19 cellular contexts compared by ENCODE assay signal in the genomic region with DNA sequence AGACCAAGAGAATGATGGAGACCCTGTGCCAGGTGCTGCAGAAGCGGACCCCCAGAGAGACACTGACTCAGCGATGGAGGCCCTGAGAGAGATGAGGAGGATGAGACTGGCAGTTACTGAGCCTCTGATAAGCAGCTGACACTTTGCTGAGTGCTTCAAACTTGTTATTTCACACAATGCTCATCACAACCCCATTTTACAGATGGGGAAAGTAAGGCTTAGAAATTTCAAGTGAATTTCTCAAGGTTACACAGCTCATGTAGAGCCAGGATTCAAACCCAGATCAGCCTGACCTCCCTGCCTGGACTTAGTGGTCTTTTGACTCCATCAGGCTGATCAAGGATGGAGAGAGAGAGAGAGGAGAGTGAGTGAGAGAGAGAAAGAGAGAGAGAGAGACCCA.
"Had no signal": no experiment of that assay in that cellular context is flagged by ENCODE, and none has a peak within 500 bp of the region (broad histone marks: within the 10 kb centered on the region; RNA-seq: fewer than 3 reads in every experiment).

No MANE protein-coding gene starts in this region.

- H3K27ac ChIP-seq: ovary, parathyroid adenoma, psoas muscle, right lobe of liver, sigmoid colon, stomach, thoracic aorta, thyroid gland, tibial nerve, upper lobe of left lung, vagina had no signal

- FAIRE-seq: small intestine, urothelium cell line had no signal

- H3K9me3 Mint-ChIP-seq: natural killer cell; nephron; stimulated activated effector memory CD8-positive, alpha-beta T cell treated with anti-CD3 and anti-CD28 coated beads, Interleukin-12 subunit alpha, Interleukin-12 subunit beta, amount 100 ng/mL, for 72 hours; stimulated activated naive B cell treated with anti-CD40 and anti-IgM and Interleukin-4, amounts not matched to agents 10 μg/mL and 1 μg/mL and 100 μg/mL, for 72 hours; stimulated activated naive CD8-positive, alpha-beta T cell treated with anti-CD3 and anti-CD28 coated beads, Interleukin-15, Interleukin-2, amounts not matched to agents 100 ng/mL and 50 ng/mL, for 24 hours had no signal

- H3K79me2 ChIP-seq: parathyroid adenoma had no signal

- H3K4me3 Mint-ChIP-seq: natural killer cell; nephron; stimulated activated effector memory CD8-positive, alpha-beta T cell treated with anti-CD3 and anti-CD28 coated beads, Interleukin-12 subunit alpha, Interleukin-12 subunit beta, amount 100 ng/mL, for 72 hours; stimulated activated naive B cell treated with anti-CD40 and anti-IgM and Interleukin-4, amounts not matched to agents 10 μg/mL and 1 μg/mL and 100 μg/mL, for 72 hours; stimulated activated naive CD8-positive, alpha-beta T cell treated with anti-CD3 and anti-CD28 coated beads, Interleukin-15, Interleukin-2, amounts not matched to agents 100 ng/mL and 50 ng/mL, for 24 hours had no signal

- H3K9me3 ChIP-seq: ovary, psoas muscle, right lobe of liver, sigmoid colon, stomach, thoracic aorta, thyroid gland, tibial nerve, upper lobe of left lung, vagina had no signal

- H3K9ac ChIP-seq: parathyroid adenoma had no signal

- H3K27ac Mint-ChIP-seq: natural killer cell; nephron; progenitor cell of endocrine pancreas; stimulated activated effector memory CD8-positive, alpha-beta T cell treated with anti-CD3 and anti-CD28 coated beads, Interleukin-12 subunit alpha, Interleukin-12 subunit beta, amount 100 ng/mL, for 72 hours; stimulated activated naive B cell treated with anti-CD40 and anti-IgM and Interleukin-4, amounts not matched to agents 10 μg/mL and 1 μg/mL and 100 μg/mL, for 72 hours; stimulated activated naive CD8-positive, alpha-beta T cell treated with anti-CD3 and anti-CD28 coated beads, Interleukin-15, Interleukin-2, amounts not matched to agents 100 ng/mL and 50 ng/mL, for 24 hours had no signal

- H3K27me3 ChIP-seq: ovary, right lobe of liver, thyroid gland, upper lobe of left lung, vagina had no signal

- H2AFZ ChIP-seq: parathyroid adenoma had no signal

- H3K36me3 ChIP-seq: ovary, right lobe of liver, sigmoid colon, stomach, thoracic aorta, thyroid gland, tibial nerve, upper lobe of left lung, vagina had no signal

- H3K4me1 ChIP-seq: parathyroid adenoma, psoas muscle, right lobe of liver, sigmoid colon, vagina had no signal

- H3K4me1 Mint-ChIP-seq: natural killer cell; stimulated activated effector memory CD8-positive, alpha-beta T cell treated with anti-CD3 and anti-CD28 coated beads, Interleukin-12 subunit alpha, Interleukin-12 subunit beta, amount 100 ng/mL, for 72 hours had no signal

- H3K4me3 ChIP-seq: ovary, psoas muscle, right lobe of liver, sigmoid colon, stomach, thoracic aorta, thyroid gland, tibial nerve, upper lobe of left lung, vagina had no signal

- H3K36me3 Mint-ChIP-seq: natural killer cell; stimulated activated effector memory CD8-positive, alpha-beta T cell treated with anti-CD3 and anti-CD28 coated beads, Interleukin-12 subunit alpha, Interleukin-12 subunit beta, amount 100 ng/mL, for 72 hours had no signal
